In the genomic region with DNA sequence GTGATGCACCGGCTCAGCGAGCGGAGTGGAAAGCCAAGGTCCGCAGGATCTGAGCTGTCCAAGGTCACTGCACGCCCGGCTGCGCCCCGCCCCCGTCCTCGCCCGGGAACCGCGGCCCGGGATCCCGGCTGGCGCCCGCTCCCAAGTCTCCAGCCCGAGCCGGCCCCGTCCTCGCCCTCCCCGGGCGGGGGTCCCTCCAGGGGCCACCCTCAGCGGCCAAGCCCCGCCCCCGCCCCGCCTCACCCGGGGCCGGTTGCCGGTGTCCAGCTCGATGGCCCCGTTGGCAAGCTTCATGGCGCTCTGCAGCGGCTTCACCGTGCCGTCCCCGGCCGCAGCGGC, we compare ENCODE assay signal across 1 cellular context.
TF ChIP-seq lines count a peak whose summit lies in the region.

No MANE protein-coding gene starts in this region.

TF ChIP-seq in WTC11, 78 proteins besides CTCF, POLR2A, EP300 and RAD21 (continued from another document):
- TF ChIP-seq, protein P1, sequence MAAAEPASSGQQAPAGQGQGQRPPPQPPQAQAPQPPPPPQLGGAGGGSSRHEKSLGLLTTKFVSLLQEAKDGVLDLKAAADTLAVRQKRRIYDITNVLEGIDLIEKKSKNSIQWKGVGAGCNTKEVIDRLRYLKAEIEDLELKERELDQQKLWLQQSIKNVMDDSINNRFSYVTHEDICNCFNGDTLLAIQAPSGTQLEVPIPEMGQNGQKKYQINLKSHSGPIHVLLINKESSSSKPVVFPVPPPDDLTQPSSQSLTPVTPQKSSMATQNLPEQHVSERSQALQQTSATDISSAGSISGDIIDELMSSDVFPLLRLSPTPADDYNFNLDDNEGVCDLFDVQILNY (CRISPR knock-in tag; IDR thresholded peaks at IDR 0.05), result 0 out of 2 replicates have a peak, but pooled peaks have one; percentile 61
